Comparison of ENCODE assay signal across 18 cellular contexts in genomic region chr1:191895049-191895448, GRCh38.
"Had no signal": no experiment of that assay in that cellular context is flagged by ENCODE, and none has a peak within 500 bp of the region (broad histone marks: within the 10 kb centered on the region; RNA-seq: fewer than 3 reads in every experiment).

No MANE protein-coding gene starts in this region.

- H3K4me3 ChIP-seq: left ventricle myocardium inferior, lung, mucosa of descending colon, ovary, right atrium auricular region, right lobe of liver, smooth muscle cell, tibial nerve, uterus had no signal

- DNase-seq: left ventricle myocardium inferior; midbrain; mucosa of descending colon; naive thymus-derived CD4-positive, alpha-beta T cell; ovary; right lobe of liver; stimulated activated CD4-positive, alpha-beta T cell treated with anti-CD3 and anti-CD28 coated beads, Interleukin-1b, Interleukin-23, amount 100 ng/mL, for 48 hours; stimulated activated CD4-positive, alpha-beta T cell treated with anti-CD3 and anti-CD28 coated beads, Interleukin-2, amount 100 ng/mL, for 48 hours; stimulated activated CD4-positive, alpha-beta T cell treated with anti-CD3 and anti-CD28 coated beads, Interleukin-4, amount 100 ng/mL, for 4 hours; stimulated activated CD8-positive, alpha-beta memory T cell treated with anti-CD3 and anti-CD28 coated beads, Interleukin-4, amount 100 ng/mL, for 48 hours; stimulated activated naive CD4-positive, alpha-beta T cell treated with Interleukin-2 at 50 U/mL for 16 hours; stimulated activated naive CD8-positive, alpha-beta T cell treated with anti-CD3 and anti-CD28 coated beads, Interleukin-15, amount 100 ng/mL, for 72 hours; substantia nigra; uterus had no signal

- H3K36me3 ChIP-seq: left ventricle myocardium inferior, ovary, right atrium auricular region, right lobe of liver, tibial nerve, uterus had no signal

- H3K9me3 ChIP-seq: mucosa of descending colon, ovary, right atrium auricular region, right lobe of liver, tibial nerve, uterus had no signal

- H3K27ac ChIP-seq: left ventricle myocardium inferior, ovary, right atrium auricular region, right lobe of liver, tibial nerve, uterus had no signal

- H3K4me1 ChIP-seq: left ventricle myocardium inferior, right atrium auricular region, right lobe of liver, tibial nerve, uterus had no signal

- H3K27me3 ChIP-seq: ovary, right atrium auricular region, right lobe of liver, tibial nerve, uterus had no signal
